Comparison of ENCODE assay signal across 1 cellular context in genomic region chr17:10094806-10095205, GRCh38.
TF ChIP-seq lines count a peak whose summit lies in the region.

No MANE protein-coding gene starts in this region.

TF ChIP-seq in HCT116, 20 proteins besides CTCF, POLR2A, EP300 and RAD21:
- TF ChIP-seq CEBPB (IDR thresholded peaks at IDR 0.05; ENCODE audit: low read depth) (no peak), JUND (IDR thresholded peaks at IDR 0.05) (no peak), ELF1 (IDR thresholded peaks at IDR 0.05; ENCODE audit: borderline replicate concordance, low read depth) (no peak), SIN3A (IDR thresholded peaks at IDR 0.05; ENCODE audit: low read depth) (no peak), ZNF274 (IDR thresholded peaks at IDR 0.05; ENCODE audit: low read depth, low read length) (no peak), TCF7L2 (IDR thresholded peaks at IDR 0.05; ENCODE audit: borderline replicate concordance, extremely low read depth, insufficient read depth, insufficient read length) (no peak), EZH2 (IDR thresholded peaks at IDR 0.05) (no peak), EGR1 (IDR thresholded peaks at IDR 0.05; ENCODE audit: low read depth) (no peak), ZFX (IDR thresholded peaks at IDR 0.05) (no peak), EZH2phosphoT487 (IDR thresholded peaks at IDR 0.05; ENCODE audit: borderline replicate concordance) (no peak), POLR2AphosphoS5 (IDR thresholded peaks at IDR 0.05; ENCODE audit: low read depth, low read length) (no peak), REST (IDR thresholded peaks at IDR 0.05; ENCODE audit: low read depth) (no peak), YY1 (IDR thresholded peaks at IDR 0.05; ENCODE audit: extremely low read depth, insufficient replicate concordance, low read depth, low read length) (no peak), SRF (IDR thresholded peaks at IDR 0.05; ENCODE audit: low read depth) (no peak), SP1 (IDR thresholded peaks at IDR 0.05; ENCODE audit: low read depth) (no peak), FOSL1 (IDR thresholded peaks at IDR 0.05; ENCODE audit: low read depth) (no peak), ZBTB33 (IDR thresholded peaks at IDR 0.05; ENCODE audit: extremely low read depth, insufficient replicate concordance, low read length) (no peak), CBX3 (IDR thresholded peaks at IDR 0.05; ENCODE audit: low read depth) (no peak)
- TF ChIP-seq, protein P1, sequence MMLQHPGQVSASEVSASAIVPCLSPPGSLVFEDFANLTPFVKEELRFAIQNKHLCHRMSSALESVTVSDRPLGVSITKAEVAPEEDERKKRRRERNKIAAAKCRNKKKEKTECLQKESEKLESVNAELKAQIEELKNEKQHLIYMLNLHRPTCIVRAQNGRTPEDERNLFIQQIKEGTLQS (IDR thresholded peaks at IDR 0.05) = no peak
TF ChIP-seq in HCT116: peak in this region for 0.
